2 cellular contexts compared by ENCODE assay signal in genomic region chr11:111935331-111936044, GRCh38.
TF ChIP-seq lines count a peak whose summit lies in the region.

No MANE protein-coding gene starts in this region.

TF ChIP-seq in A549, 52 proteins besides CTCF, POLR2A, EP300 and RAD21 (continued from another document):
- TF ChIP-seq HMGXB4 (CRISPR knock-in tag; IDR thresholded peaks at IDR 0.05; ENCODE audit: borderline replicate concordance) (no peak), JUN (IDR thresholded peaks at IDR 0.05) (no peak), HES2 (IDR thresholded peaks at IDR 0.05) (no peak), SMC3 (IDR thresholded peaks at IDR 0.05) (no peak), TP53 (CRISPR knock-in tag; IDR thresholded peaks at IDR 0.05) (no peak), NFE2L2 (conservative IDR thresholded peaks at IDR 0.05; ENCODE audit: low read length) (no peak), RFX5 (IDR thresholded peaks at IDR 0.05) (no peak), FOXS1 (CRISPR knock-in tag; IDR thresholded peaks at IDR 0.05) (no peak), MAX (IDR thresholded peaks at IDR 0.05) (no peak), RNF2 (IDR thresholded peaks at IDR 0.05; ENCODE audit: borderline replicate concordance, low read depth) (no peak)

TF ChIP-seq in neural cell, 6 proteins besides CTCF, POLR2A, EP300 and RAD21 (continued from another document):
- TF ChIP-seq REST (IDR thresholded peaks at IDR 0.05; ENCODE audit: borderline replicate concordance): no peak
TF ChIP-seq in neural cell: peak in this region for 0.
